ENCODE assay signal across 10 cellular contexts in genomic region chr12:6767301-6767591, GRCh38. TPM values are rescaled to one million over a fixed set of nuclear protein-coding genes. Genes with fewer than 3 reads are reported as not detected.
A peak's percentile ranks its signal among the peaks of the same experiment; 100 is the strongest.
DNase-seq lines count a peak whose midpoint lies in the region; ATAC-seq, FAIRE-seq and TF ChIP-seq lines count a peak whose summit lies in the region.
"Had no signal": no experiment of that assay in that cellular context is flagged by ENCODE, and none has a peak within 500 bp of the region (broad histone marks: within the 10 kb centered on the region; RNA-seq: fewer than 3 reads in every experiment).

No MANE protein-coding gene starts in this region.

- POLR2A ChIA-PET in activated CD4-positive, alpha-beta T cell treated with anti-CD3 and anti-CD28 coated beads for 36 hours (lab: Charles Lee), result interaction anchor here (1.0 to 1.5 kb wide), 2 partner anchors 13 to 22 kb away, joined by 5 to 6 read pairs; partner anchors contain the start of gene CD4
- POLR2A ChIA-PET in activated naive CD8-positive, alpha-beta T cell treated with anti-CD3 and anti-CD28 coated beads, Interleukin-2, amount 10 ng/mL, durations not matched to agents 7 days and 5 days (lab: Charles Lee), result interaction anchor here (1.0 to 3.3 kb wide), 7 partner anchors 8 to 84 kb away, joined by 3 to 32 read pairs (median 7); partner anchors contain the start of genes CDCA3, COPS7A, MLF2 and USP5

- H3K9me3 ChIP-seq in kidney (ENCODE audit: control insufficient read depth in 1 of 2, low read length in 2 of 2), result no peaks in the 10 kb centered on the region
- no peaks in the 10 kb centered on the region for H3K9me3 ChIP-seq in thoracic aorta

- TF ChIP-seq CTCF in kidney (IDR thresholded peaks at IDR 0.05; ENCODE audit: borderline replicate concordance, extremely low read depth, insufficient read depth) (no peak), thoracic aorta (IDR thresholded peaks at IDR 0.05) (no peak)

- H3K36me3 Mint-ChIP-seq in activated CD4-positive, alpha-beta T cell treated with anti-CD3 and anti-CD28 coated beads for 36 hours (ENCODE audit: low read depth), result peaks cover 10% of the 10 kb centered on the region
- peaks cover 7% of the 10 kb centered on the region for H3K36me3 Mint-ChIP-seq in activated naive CD8-positive, alpha-beta T cell treated with anti-CD3 and anti-CD28 coated beads, Interleukin-2, amount 10 ng/mL, durations not matched to agents 7 days and 5 days

- FAIRE-seq in kidney (lab: Jason Lieb, UNC), result no peak
- FAIRE-seq in GM19239 (lab: Jason Lieb, UNC), result no peak
- FAIRE-seq: G401.6, TTC549 had no signal

- no peaks in the 10 kb centered on the region for H3K27me3 ChIP-seq in thoracic aorta (replicated peaks; ENCODE audit: insufficient read depth)

- ATAC-seq in activated CD4-positive, alpha-beta T cell treated with anti-CD3 and anti-CD28 coated beads for 36 hours, result no peak
- ATAC-seq in activated naive CD8-positive, alpha-beta T cell treated with anti-CD3 and anti-CD28 coated beads, Interleukin-2, amount 10 ng/mL, durations not matched to agents 7 days and 5 days (ENCODE audit: low read depth), result no peak
- ATAC-seq in thoracic aorta (ENCODE audit: insufficient number of reproducible peaks, low FRiP score, low read depth), result no peak

- H3K4me1 ChIP-seq in kidney (ENCODE audit: control insufficient read depth in 1 of 2, insufficient read depth in 1 of 2, low read depth in 1 of 2, low read length in 2 of 2) (peaks cover 25 to 32% of the 10 kb centered on the region in 2 donors), thoracic aorta (ENCODE audit: control insufficient read depth in 1 of 2, low read depth in 2 of 2) (peaks cover 22 to 59% of the 10 kb centered on the region in 2 donors)

- peak overlapping the region; percentile 73 for H3K4me3 Mint-ChIP-seq in activated CD4-positive, alpha-beta T cell treated with anti-CD3 and anti-CD28 coated beads for 36 hours
- H3K4me3 Mint-ChIP-seq in activated naive CD8-positive, alpha-beta T cell treated with anti-CD3 and anti-CD28 coated beads, Interleukin-2, amount 10 ng/mL, durations not matched to agents 7 days and 5 days, result peak overlapping the region; percentile 94

- no peaks in the 10 kb centered on the region for H3K9me3 Mint-ChIP-seq in activated CD4-positive, alpha-beta T cell treated with anti-CD3 and anti-CD28 coated beads for 36 hours (ENCODE audit: low read depth)
- no peaks in the 10 kb centered on the region for H3K9me3 Mint-ChIP-seq in activated naive CD8-positive, alpha-beta T cell treated with anti-CD3 and anti-CD28 coated beads, Interleukin-2, amount 10 ng/mL, durations not matched to agents 7 days and 5 days

- H3K4me3 ChIP-seq in kidney (ENCODE audit: low read length in 2 of 2) (peak overlapping the region; percentile 65 to 91), thoracic aorta (peak overlapping the region; percentile 97)

- H3K36me3 ChIP-seq in kidney (ENCODE audit: control insufficient read depth in 1 of 2, insufficient read depth in 2 of 2, low read length in 2 of 2) (peaks cover 0 to 4% of the 10 kb centered on the region in 2 donors), thoracic aorta (peaks cover 22% of the 10 kb centered on the region)

- H3K9ac ChIP-seq in kidney (ENCODE audit: low read length in 2 of 2), result peak overlapping the region; percentile 76 to 82

- intact Hi-C loops in activated CD4-positive, alpha-beta T cell treated with anti-CD3 and anti-CD28 coated beads for 36 hours (cut with DNase I, micrococcal nuclease), result no loop called here
- intact Hi-C loops in kidney (cut with DNase I), result no loop called here

- no peak for DNase-seq in activated CD4-positive, alpha-beta T cell treated with anti-CD3 and anti-CD28 coated beads for 36 hours
- DNase-seq in activated CD4-positive, alpha-beta T cell treated with anti-CD3 and anti-CD28 coated beads for 4 hours, result no peak
- DNase-seq in activated naive CD8-positive, alpha-beta T cell treated with anti-CD3 and anti-CD28 coated beads, Interleukin-2, amount 10 ng/mL, durations not matched to agents 7 days and 5 days, result no peak
- DNase-seq in kidney, result no peak
- DNase-seq in thoracic aorta (ENCODE audit: low spot score), result no peak
- DNase-seq in NCI-H82 (lab: John Stamatoyannopoulos, UW), result no peak
- DNase-seq in NCI-H2196 (lab: John Stamatoyannopoulos, UW; ENCODE audit: unreplicated experiment), result no peak
- DNase-seq in GM19239 (ENCODE audit: insufficient read length, low spot score), result no peak

- H3K27ac Mint-ChIP-seq in activated CD4-positive, alpha-beta T cell treated with anti-CD3 and anti-CD28 coated beads for 36 hours, result peak overlapping the region; percentile 49
- peak overlapping the region; percentile 64 for H3K27ac Mint-ChIP-seq in activated naive CD8-positive, alpha-beta T cell treated with anti-CD3 and anti-CD28 coated beads, Interleukin-2, amount 10 ng/mL, durations not matched to agents 7 days and 5 days

- CTCF ChIA-PET in activated CD4-positive, alpha-beta T cell treated with anti-CD3 and anti-CD28 coated beads for 36 hours (lab: Charles Lee), result interaction anchor here (0.7 to 2.6 kb wide), 15 partner anchors 11 to 105 kb away, joined by 3 to 19 read pairs (median 5); partner anchors contain the start of genes CD4 and MLF2

- H3K4me1 Mint-ChIP-seq in activated CD4-positive, alpha-beta T cell treated with anti-CD3 and anti-CD28 coated beads for 36 hours, result peaks cover 51% of the 10 kb centered on the region
- peaks cover 48% of the 10 kb centered on the region for H3K4me1 Mint-ChIP-seq in activated naive CD8-positive, alpha-beta T cell treated with anti-CD3 and anti-CD28 coated beads, Interleukin-2, amount 10 ng/mL, durations not matched to agents 7 days and 5 days

- H3K27ac ChIP-seq in kidney (ENCODE audit: low read depth in 2 of 2, low read length in 2 of 2) (peak overlapping the region; percentile 81 to 85), thoracic aorta (peak overlapping the region; percentile 86 to 95)

- H3K27me3 Mint-ChIP-seq in activated CD4-positive, alpha-beta T cell treated with anti-CD3 and anti-CD28 coated beads for 36 hours, result peaks cover 33% of the 10 kb centered on the region
- H3K27me3 Mint-ChIP-seq in activated naive CD8-positive, alpha-beta T cell treated with anti-CD3 and anti-CD28 coated beads, Interleukin-2, amount 10 ng/mL, durations not matched to agents 7 days and 5 days, result peaks cover 42% of the 10 kb centered on the region

RNA-seq across cellular contexts. Expression of gene PTMS, which starts 1.1 kb away (rescaled TPM):
- 100 to 1,000 TPM in 1 of 2 experiments, 10 to 100 TPM in 1; 62.2 to 105 TPM for total RNA-seq in activated CD4-positive, alpha-beta T cell treated with anti-CD3 and anti-CD28 coated beads for 36 hours
- total RNA-seq in activated naive CD8-positive, alpha-beta T cell treated with anti-CD3 and anti-CD28 coated beads, Interleukin-2, amount 10 ng/mL, durations not matched to agents 7 days and 5 days, result 10 to 100 TPM; 36.2 to 43.5 TPM
- 269 TPM for total RNA-seq in kidney
- 590 TPM for polyA plus RNA-seq in kidney (ENCODE audit: insufficient read depth, low read depth, low replicate concordance)
- total RNA-seq in thoracic aorta, result 100 to 1,000 TPM; 168 to 186 TPM

RNA-seq across cellular contexts. Expression of gene LAG3, which starts 5.1 kb away (rescaled TPM):
- 10 to 100 TPM; 88.2 to 93.9 TPM for total RNA-seq in activated CD4-positive, alpha-beta T cell treated with anti-CD3 and anti-CD28 coated beads for 36 hours
- 10 to 100 TPM; 46.6 to 52.1 TPM for total RNA-seq in activated naive CD8-positive, alpha-beta T cell treated with anti-CD3 and anti-CD28 coated beads, Interleukin-2, amount 10 ng/mL, durations not matched to agents 7 days and 5 days
- total RNA-seq in kidney (1.3 TPM), thoracic aorta (1 to 10 TPM in 1 of 2 donors, under 1 TPM in 1; 0.95 to 1.5 TPM)
- not detected for polyA plus RNA-seq in kidney (ENCODE audit: insufficient read depth, low read depth, low replicate concordance)

RNA-seq across cellular contexts. Expression of gene MLF2, which starts 14.3 kb away (rescaled TPM):
- 100 to 1,000 TPM; 142 to 144 TPM for total RNA-seq in activated CD4-positive, alpha-beta T cell treated with anti-CD3 and anti-CD28 coated beads for 36 hours
- total RNA-seq in activated naive CD8-positive, alpha-beta T cell treated with anti-CD3 and anti-CD28 coated beads, Interleukin-2, amount 10 ng/mL, durations not matched to agents 7 days and 5 days, result 100 to 1,000 TPM; 108 to 118 TPM
- total RNA-seq in kidney (141 TPM), thoracic aorta (100 to 1,000 TPM; 129 to 179 TPM)
- 289 TPM for polyA plus RNA-seq in kidney (ENCODE audit: insufficient read depth, low read depth, low replicate concordance)

RNA-seq across cellular contexts. Expression of gene CD4, which starts 22.1 kb away (rescaled TPM):
- 100 to 1,000 TPM; 206 to 211 TPM for total RNA-seq in activated CD4-positive, alpha-beta T cell treated with anti-CD3 and anti-CD28 coated beads for 36 hours
- total RNA-seq in activated naive CD8-positive, alpha-beta T cell treated with anti-CD3 and anti-CD28 coated beads, Interleukin-2, amount 10 ng/mL, durations not matched to agents 7 days and 5 days, result 1 to 10 TPM; 2.6 to 3.0 TPM
- total RNA-seq in kidney (38.1 TPM), thoracic aorta (10 to 100 TPM; 22.3 to 25.0 TPM)
- polyA plus RNA-seq in kidney (ENCODE audit: insufficient read depth, low read depth, low replicate concordance), result 12.2 TPM

RNA-seq across cellular contexts. Expression of gene COPS7A, which starts 43.4 kb away (rescaled TPM):
- total RNA-seq in activated CD4-positive, alpha-beta T cell treated with anti-CD3 and anti-CD28 coated beads for 36 hours, result 10 to 100 TPM; 38.3 to 41.6 TPM
- total RNA-seq in activated naive CD8-positive, alpha-beta T cell treated with anti-CD3 and anti-CD28 coated beads, Interleukin-2, amount 10 ng/mL, durations not matched to agents 7 days and 5 days, result 10 to 100 TPM; 29.8 to 35.6 TPM
- total RNA-seq in kidney, result 71.9 TPM
- polyA plus RNA-seq in kidney (ENCODE audit: insufficient read depth, low read depth, low replicate concordance), result 94.1 TPM
- 10 to 100 TPM; 69.9 to 78.2 TPM for total RNA-seq in thoracic aorta

Comparison
In these comparisons a context has a peak if more than half of its experiments do, and no peak if none do; other contexts are left out.
1. RNA of gene LAG3, which starts 5.1 kb away (total RNA-seq): 88.2 to 93.9 TPM in activated CD4-positive, alpha-beta T cell treated with anti-CD3 and anti-CD28 coated beads for 36 hours and 46.6 to 52.1 TPM in activated naive CD8-positive, alpha-beta T cell treated with anti-CD3 and anti-CD28 coated beads, Interleukin-2, amount 10 ng/mL, durations not matched to agents 7 days and 5 days; 0.95 to 1.5 TPM in thoracic aorta and 1.3 TPM in kidney (single experiment); every median in the first group is over 10 times any median in the second.